8 cellular contexts compared by ENCODE assay signal in the genomic region with DNA sequence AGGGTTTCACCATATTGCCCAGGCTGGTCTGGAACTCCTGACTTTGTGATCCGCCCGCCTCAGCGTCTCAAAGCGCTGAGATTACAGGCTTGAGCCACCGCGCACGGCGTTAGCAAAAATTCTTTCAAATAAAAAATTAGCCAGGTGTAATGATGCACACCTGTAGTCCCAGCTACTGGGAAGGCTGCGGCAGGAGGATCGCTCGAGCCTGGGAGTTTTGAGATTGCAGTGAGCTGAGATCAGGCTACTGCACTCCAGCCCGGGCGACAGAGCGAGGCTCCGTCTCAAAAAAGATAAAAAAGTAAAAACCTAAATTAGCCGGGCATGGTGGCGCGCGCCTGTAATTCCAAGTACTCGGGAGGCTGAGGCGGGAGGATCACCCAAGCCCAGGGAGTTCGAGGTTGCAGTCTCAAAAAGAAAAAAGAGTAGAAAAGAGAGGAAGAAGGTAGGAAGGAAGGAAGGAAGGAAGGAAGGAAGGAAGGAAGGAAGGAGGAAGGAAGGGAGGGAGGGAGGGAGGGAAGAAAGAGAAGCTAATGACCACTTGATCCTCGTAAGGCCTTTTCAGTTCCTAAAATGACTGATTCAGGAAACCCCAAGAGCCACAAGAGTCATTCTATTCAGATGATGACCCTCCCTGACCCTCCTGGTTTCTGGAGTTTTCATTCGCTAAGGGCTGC. TPM values are rescaled to one million over a fixed set of nuclear protein-coding genes. Genes with fewer than 3 reads are reported as not detected.
DNase-seq lines count a peak whose midpoint lies in the region; ATAC-seq and TF ChIP-seq lines count a peak whose summit lies in the region.

No MANE protein-coding gene starts in this region.

- no peak for TF ChIP-seq CTCF in SU-DHL-6 (IDR thresholded peaks at IDR 0.05; ENCODE audit: insufficient read depth, low read length, poor library complexity, severe bottlenecking)
- TF ChIP-seq CTCF in fibroblast of villous mesenchyme (IDR thresholded peaks at IDR 0.05; ENCODE audit: insufficient read depth, low read depth, low read length), result no peak

- no peak overlapping the region for H3K27ac ChIP-seq in SU-DHL-6 (ENCODE audit: low read depth, low read length)

- ATAC-seq in GM18873 (IDR thresholded peaks at IDR 0.05; ENCODE audit: low FRiP score, unreplicated experiment), result peak; percentile 25
- ATAC-seq in HG02973 (IDR thresholded peaks at IDR 0.05; ENCODE audit: unreplicated experiment), result peak; percentile 39

- no peaks in the 10 kb centered on the region for H3K9me2 ChIP-seq in SU-DHL-6 (replicated peaks; ENCODE audit: insufficient read depth, low read length)

- H3K9ac ChIP-seq in SU-DHL-6 (ENCODE audit: low read length) (peak overlapping the region; percentile 74), skeletal muscle satellite cell (ENCODE audit: low read depth, low read length) (peak overlapping the region; percentile 94)

- H3K4me1 ChIP-seq in skeletal muscle satellite cell (ENCODE audit: control insufficient read depth, insufficient read depth, low read length), result peaks cover 20% of the 10 kb centered on the region

- H3F3A ChIP-seq in SU-DHL-6 (ENCODE audit: insufficient read depth), result no peaks in the 10 kb centered on the region

- H3K9me3 ChIP-seq in SU-DHL-6 (ENCODE audit: insufficient read depth, low read length) (no peaks in the 10 kb centered on the region), skeletal muscle satellite cell (replicated peaks; ENCODE audit: low read length) (no peaks in the 10 kb centered on the region)

- no peaks in the 10 kb centered on the region for H3K36me3 ChIP-seq in SU-DHL-6 (ENCODE audit: low read length)
- H3K36me3 ChIP-seq in skeletal muscle satellite cell (ENCODE audit: insufficient read depth, low read length), result no peaks in the 10 kb centered on the region

- H3K4me3 ChIP-seq in SU-DHL-6 (ENCODE audit: insufficient read depth, low read length, poor library complexity, severe bottlenecking), result peak overlapping the region; percentile 68
- H3K4me3 ChIP-seq in fibroblast of villous mesenchyme (ENCODE audit: low read depth, low read length), result peak overlapping the region; percentile 72
- H3K4me3 ChIP-seq in skeletal muscle satellite cell (ENCODE audit: low read length), result peak overlapping the region; percentile 98

- no peak for DNase-seq in fibroblast of villous mesenchyme (ENCODE audit: low read depth)
- DNase-seq in SHP77 treated with DMSO at 0.1 percent for 48 hours (lab: John Stamatoyannopoulos, UW), result no peak
- no peak for DNase-seq in COLO668 (lab: John Stamatoyannopoulos, UW; ENCODE audit: unreplicated experiment)
- no peak for DNase-seq in NCI-H2081 treated with DMSO at 0.1 percent for 48 hours (lab: John Stamatoyannopoulos, UW)

- no peaks in the 10 kb centered on the region for H4K20me1 ChIP-seq in SU-DHL-6 (ENCODE audit: low read depth, low read length)

- H3K4me2 ChIP-seq in SU-DHL-6 (ENCODE audit: low read depth, low read length, poor library complexity, severe bottlenecking) (peak overlapping the region; percentile 71), skeletal muscle satellite cell (ENCODE audit: low read length) (peak overlapping the region; percentile 100)

- H3K27me3 ChIP-seq in SU-DHL-6 (ENCODE audit: low read length), result no peaks in the 10 kb centered on the region
- no peaks in the 10 kb centered on the region for H3K27me3 ChIP-seq in skeletal muscle satellite cell (ENCODE audit: control insufficient read depth, insufficient read depth, low read length)

- no peaks in the 10 kb centered on the region for H3K79me2 ChIP-seq in SU-DHL-6 (ENCODE audit: insufficient read depth, low read length)

- H2AFZ ChIP-seq in SU-DHL-6 (ENCODE audit: low read depth, low read length, severe bottlenecking), result peak overlapping the region; percentile 86

RNA-seq across cellular contexts. Expression of gene SRL, which starts 59.2 kb away (rescaled TPM):
- total RNA-seq in fibroblast of villous mesenchyme, result under 0.01 and 0.43 TPM in 2 replicates
- total RNA-seq in skeletal muscle satellite cell (2012; rRNA removed), result 0.66 TPM in 1 of 2 replicates, not detected in the other
